10 cellular contexts compared by ENCODE assay signal in genomic region chr19:46925548-46925950, GRCh38.
A peak's percentile ranks its signal among the peaks of the same experiment; 100 is the strongest.
DNase-seq lines count a peak whose midpoint lies in the region; ATAC-seq and TF ChIP-seq lines count a peak whose summit lies in the region.
"Had no signal": no experiment of that assay in that cellular context is flagged by ENCODE, and none has a peak within 500 bp of the region (broad histone marks: within the 10 kb centered on the region; RNA-seq: fewer than 3 reads in every experiment).

No MANE protein-coding gene starts in this region.

- no peaks in the 10 kb centered on the region for H3K36me3 ChIP-seq in breast epithelium

- TF ChIP-seq CTCF in breast epithelium (IDR thresholded peaks at IDR 0.05): no peak

- H3K36me3 Mint-ChIP-seq in stimulated activated memory B cell treated with anti-CD40 and anti-IgM and Interleukin-4, amounts not matched to agents 10 μg/mL and 1 μg/mL and 100 μg/mL, for 72 hours: peaks cover 18% of the 10 kb centered on the region
- peaks cover 6 to 30% of the 10 kb centered on the region in 2 donors for H3K36me3 Mint-ChIP-seq in stimulated activated naive B cell treated with anti-CD40 and anti-IgM and Interleukin-4, amounts not matched to agents 10 μg/mL and 1 μg/mL and 100 μg/mL, for 72 hours

- H3K4me3 ChIP-seq in breast epithelium: no peak overlapping the region

- no peak overlapping the region for H3K4me3 Mint-ChIP-seq in stimulated activated memory B cell treated with anti-CD40 and anti-IgM and Interleukin-4, amounts not matched to agents 10 μg/mL and 1 μg/mL and 100 μg/mL, for 72 hours
- no peak overlapping the region for H3K4me3 Mint-ChIP-seq in stimulated activated naive B cell treated with anti-CD40 and anti-IgM and Interleukin-4, amounts not matched to agents 10 μg/mL and 1 μg/mL and 100 μg/mL, for 72 hours

- no peaks in the 10 kb centered on the region for H3K27me3 ChIP-seq in breast epithelium

- H3K4me1 Mint-ChIP-seq in stimulated activated memory B cell treated with anti-CD40 and anti-IgM and Interleukin-4, amounts not matched to agents 10 μg/mL and 1 μg/mL and 100 μg/mL, for 72 hours: peaks cover 32% of the 10 kb centered on the region
- peaks cover 27 to 40% of the 10 kb centered on the region in 2 donors for H3K4me1 Mint-ChIP-seq in stimulated activated naive B cell treated with anti-CD40 and anti-IgM and Interleukin-4, amounts not matched to agents 10 μg/mL and 1 μg/mL and 100 μg/mL, for 72 hours

- H3K27me3 Mint-ChIP-seq in stimulated activated memory B cell treated with anti-CD40 and anti-IgM and Interleukin-4, amounts not matched to agents 10 μg/mL and 1 μg/mL and 100 μg/mL, for 72 hours: no peaks in the 10 kb centered on the region
- H3K27me3 Mint-ChIP-seq in stimulated activated naive B cell treated with anti-CD40 and anti-IgM and Interleukin-4, amounts not matched to agents 10 μg/mL and 1 μg/mL and 100 μg/mL, for 72 hours: no peaks in the 10 kb centered on the region

- no peaks in the 10 kb centered on the region for H3K9me3 Mint-ChIP-seq in stimulated activated memory B cell treated with anti-CD40 and anti-IgM and Interleukin-4, amounts not matched to agents 10 μg/mL and 1 μg/mL and 100 μg/mL, for 72 hours
- no peaks in the 10 kb centered on the region for H3K9me3 Mint-ChIP-seq in stimulated activated naive B cell treated with anti-CD40 and anti-IgM and Interleukin-4, amounts not matched to agents 10 μg/mL and 1 μg/mL and 100 μg/mL, for 72 hours

- peak; percentile 93 for ATAC-seq in left colon
- no peak for ATAC-seq in stimulated activated memory B cell treated with anti-CD40 and anti-IgM and Interleukin-4, amounts not matched to agents 10 μg/mL and 1 μg/mL and 100 μg/mL, for 72 hours
- ATAC-seq in GM21360 (IDR thresholded peaks at IDR 0.05; ENCODE audit: unreplicated experiment): no peak
- no peak for ATAC-seq in stimulated activated naive B cell treated with anti-CD40 and anti-IgM and Interleukin-4, amounts not matched to agents 10 μg/mL and 1 μg/mL and 100 μg/mL, for 72 hours (replicated peaks)
- no peak for ATAC-seq in HG03460 (IDR thresholded peaks at IDR 0.05; ENCODE audit: unreplicated experiment)

- H3K27ac Mint-ChIP-seq in stimulated activated memory B cell treated with anti-CD40 and anti-IgM and Interleukin-4, amounts not matched to agents 10 μg/mL and 1 μg/mL and 100 μg/mL, for 72 hours: peak overlapping the region; percentile 14
- H3K27ac Mint-ChIP-seq in stimulated activated naive B cell treated with anti-CD40 and anti-IgM and Interleukin-4, amounts not matched to agents 10 μg/mL and 1 μg/mL and 100 μg/mL, for 72 hours: no peak overlapping the region

- intact Hi-C loops in breast epithelium (cut with DNase I; ENCODE audit: low total_unique reads) (no loop called here), left colon (cut with DNase I, micrococcal nuclease) (no loop called here)

- peaks cover 4 to 29% of the 10 kb centered on the region in 2 donors for H3K4me1 ChIP-seq in breast epithelium

- H3K27ac ChIP-seq in breast epithelium: peak overlapping the region; percentile 76 to 86

- H3K9me3 ChIP-seq in breast epithelium: no peaks in the 10 kb centered on the region

- peak; percentile 52 for DNase-seq in HT1080 (ENCODE audit: low read depth)
- peak in 1 of 2 donors; percentile 46 for DNase-seq in breast epithelium (ENCODE audit: low spot score in 2 of 2)
- DNase-seq in left colon: peak in 1 of 2 donors; percentile 71
- no peak for DNase-seq in SKM-1 treated with dmso at 0.1 percent for 144 hours (lab: John Stamatoyannopoulos, UW; ENCODE audit: unreplicated experiment)
- DNase-seq in stimulated activated naive B cell treated with anti-CD40 and anti-IgM and Interleukin-4, amounts not matched to agents 10 μg/mL and 1 μg/mL and 100 μg/mL, for 72 hours: no peak
- DNase-seq: DND-41, NCI-H2171 had no signal

- TF ChIP-seq POLR2A in breast epithelium (IDR thresholded peaks at IDR 0.05): no peak
